ENCODE assay signal across 13 cellular contexts in the genomic region with DNA sequence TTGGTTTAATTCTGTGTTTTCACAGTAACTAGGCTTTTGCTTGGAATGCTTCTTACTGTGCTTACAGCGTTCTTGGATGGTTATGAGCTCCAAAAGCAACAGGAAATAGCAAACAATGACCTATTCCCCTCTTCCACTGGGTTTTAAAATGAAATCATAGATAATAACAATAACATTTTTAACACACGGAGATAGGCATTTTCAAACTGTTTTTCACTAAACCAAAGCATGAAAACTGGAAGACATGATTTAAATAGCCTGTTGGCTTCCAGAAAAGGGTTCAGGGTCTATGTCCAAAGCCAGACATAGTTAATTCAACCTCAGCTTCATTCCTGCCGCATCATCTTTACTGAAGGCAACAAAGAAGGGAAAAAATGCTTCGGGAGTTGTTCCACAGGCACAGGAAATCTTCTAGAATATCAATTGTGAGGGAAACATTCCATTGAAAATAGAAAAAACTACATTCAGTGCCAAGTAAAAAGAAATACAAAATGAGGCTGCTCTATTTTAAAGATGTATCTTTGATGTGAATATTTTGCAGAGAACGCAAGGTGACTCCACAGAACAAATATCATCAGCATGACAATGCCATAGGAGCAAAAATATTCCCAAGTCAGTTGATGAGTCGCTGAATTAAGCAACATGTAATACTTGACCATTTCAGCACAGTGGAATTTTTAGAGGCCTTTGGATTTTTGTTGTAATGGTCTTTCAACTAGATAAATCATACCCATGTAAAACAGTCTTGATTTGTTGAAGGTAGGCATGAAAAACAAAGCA.
DNase-seq lines count a peak whose midpoint lies in the region; ATAC-seq and TF ChIP-seq lines count a peak whose summit lies in the region.
"Had no signal": no experiment of that assay in that cellular context is flagged by ENCODE, and none has a peak within 500 bp of the region (broad histone marks: within the 10 kb centered on the region; RNA-seq: fewer than 3 reads in every experiment).

No MANE protein-coding gene starts in this region.

- DNase-seq in GM23338 (ENCODE audit: low spot score), result no peak
- no peak for DNase-seq in breast epithelium (ENCODE audit: low spot score in 2 of 2)
- no peak for DNase-seq in hepatocyte (ENCODE audit: low spot score)
- DNase-seq in smooth muscle cell of the brain vasculature (ENCODE audit: low read depth, low spot score), result peak; percentile 67
- no peak for DNase-seq in HuH-7 (ENCODE audit: low spot score)
- no peak for DNase-seq in activated effector memory CD4-positive, alpha-beta T cell treated with Interleukin-2 at 50 U/mL for 16 hours
- DNase-seq in HuH-7.5 (ENCODE audit: low spot score), result no peak
- DNase-seq: activated CD8-positive, alpha-beta T cell treated with anti-CD3 and anti-CD28 coated beads for 36 hours; immature natural killer cell; NCI-H2107 had no signal

- no peaks in the 10 kb centered on the region for H3F3A ChIP-seq in GM23338 (replicated peaks; ENCODE audit: low read depth)

- peaks cover 21% of the 10 kb centered on the region for H3K36me3 Mint-ChIP-seq in GM23338 (ENCODE audit: low read depth)
- H3K36me3 Mint-ChIP-seq: immature natural killer cell had no signal

- H3K4me3 ChIP-seq in GM23338, result no peak overlapping the region
- H3K4me3 ChIP-seq in breast epithelium, result no peak overlapping the region
- no peak overlapping the region for H3K4me3 ChIP-seq in hepatocyte

- no peaks in the 10 kb centered on the region for H3K79me2 ChIP-seq in GM23338 (replicated peaks; ENCODE audit: insufficient read depth)
- H3K79me2 ChIP-seq in hepatocyte, result no peaks in the 10 kb centered on the region

- TF ChIP-seq CTCF in GM23338 (conservative IDR thresholded peaks at IDR 0.05; ENCODE audit: low read depth in 2 of 2) (no peak), breast epithelium (IDR thresholded peaks at IDR 0.05) (no peak), hepatocyte (IDR thresholded peaks at IDR 0.05; ENCODE audit: poor library complexity) (no peak)

- H2AFZ ChIP-seq in GM23338, result no peak overlapping the region
- H2AFZ ChIP-seq in hepatocyte, result no peak overlapping the region

- H3K9me2 ChIP-seq in GM23338 (ENCODE audit: insufficient read depth) (no peaks in the 10 kb centered on the region), hepatocyte (replicated peaks; ENCODE audit: insufficient read depth) (no peaks in the 10 kb centered on the region)

- H3K4me2 ChIP-seq in GM23338 (0 out of 2 replicates have a peak overlapping the region, but pooled peaks have one; percentile 3), hepatocyte (no peak overlapping the region)

- H3K27ac Mint-ChIP-seq in GM23338, result peak overlapping the region; percentile 30; the same call in 1 of the 2 replicates
- H3K27ac Mint-ChIP-seq: activated CD8-positive, alpha-beta T cell treated with anti-CD3 and anti-CD28 coated beads for 36 hours; immature natural killer cell had no signal

- H3K27me3 ChIP-seq in GM23338 (ENCODE audit: insufficient read depth) (no peaks in the 10 kb centered on the region), breast epithelium (no peaks in the 10 kb centered on the region), hepatocyte (no peaks in the 10 kb centered on the region)

- peaks cover 4% of the 10 kb centered on the region for H3K27me3 Mint-ChIP-seq in GM23338 (ENCODE audit: insufficient read depth, low read depth, poor library complexity)
- H3K27me3 Mint-ChIP-seq: brain had no signal

- no peak overlapping the region for H3K27ac ChIP-seq in GM23338 (ENCODE audit: low read depth)
- H3K27ac ChIP-seq in breast epithelium, result peak overlapping the region; percentile 62 to 87
- H3K27ac ChIP-seq in hepatocyte, result peak overlapping the region; percentile 3

- intact Hi-C loops in breast epithelium (cut with DNase I; ENCODE audit: low total_unique reads), result no loop called here

- 84% methylated on average over 6 of the region's 6 CpGs for WGBS in hepatocyte (ENCODE audit: low lambda C conversion rate, missing lambda C conversion rate)

- H3K4me3 Mint-ChIP-seq in GM23338, result no peak overlapping the region
- H3K4me3 Mint-ChIP-seq: activated CD8-positive, alpha-beta T cell treated with anti-CD3 and anti-CD28 coated beads for 36 hours; brain; immature natural killer cell had no signal

- ATAC-seq in GM23338 (no peak), HG02973 (IDR thresholded peaks at IDR 0.05; ENCODE audit: unreplicated experiment) (no peak)
- ATAC-seq: activated CD8-positive, alpha-beta T cell treated with anti-CD3 and anti-CD28 coated beads for 36 hours; HCT116 had no signal

- TF ChIP-seq POLR2A in breast epithelium (IDR thresholded peaks at IDR 0.05), result no peak

- H3K9me3 Mint-ChIP-seq in GM23338, result peaks cover 10% of the 10 kb centered on the region; the same call in 2 of the 3 replicates

- H4K20me1 ChIP-seq in GM23338 (replicated peaks; ENCODE audit: insufficient read depth) (no peaks in the 10 kb centered on the region), hepatocyte (ENCODE audit: insufficient read depth, poor library complexity, severe bottlenecking) (no peaks in the 10 kb centered on the region)

- H3K4me1 ChIP-seq in GM23338 (ENCODE audit: insufficient read depth) (peaks cover 10% of the 10 kb centered on the region; the same call in 1 of the 2 replicates), breast epithelium (peaks cover 0 to 4% of the 10 kb centered on the region in 2 donors), hepatocyte (ENCODE audit: insufficient read depth) (no peaks in the 10 kb centered on the region)

- H3K9me3 ChIP-seq in breast epithelium, result no peaks in the 10 kb centered on the region
- H3K9me3 ChIP-seq in hepatocyte (ENCODE audit: low read depth), result no peaks in the 10 kb centered on the region

- H3K36me3 ChIP-seq in GM23338 (ENCODE audit: insufficient read depth), result peaks cover under 1% of the 10 kb centered on the region; the same call in 1 of the 2 replicates
- no peaks in the 10 kb centered on the region for H3K36me3 ChIP-seq in breast epithelium
- H3K36me3 ChIP-seq in hepatocyte (replicated peaks; ENCODE audit: insufficient read depth, low read depth), result no peaks in the 10 kb centered on the region

- peaks cover 8% of the 10 kb centered on the region for H3K4me1 Mint-ChIP-seq in GM23338
- H3K4me1 Mint-ChIP-seq: immature natural killer cell had no signal

TF ChIP-seq in GM23338, 12 proteins besides CTCF, POLR2A, EP300 and RAD21 (continues in another document):
- TF ChIP-seq EZH2phosphoT487 (IDR thresholded peaks at IDR 0.05; ENCODE audit: unreplicated experiment) (no peak), STAT1 (IDR thresholded peaks at IDR 0.05; ENCODE audit: unreplicated experiment) (no peak), NANOG (IDR thresholded peaks at IDR 0.05; ENCODE audit: borderline replicate concordance) (no peak), ZNF114 (CRISPR knock-in tag; IDR thresholded peaks at IDR 0.05) (no peak), CREB1 (CRISPR knock-in tag; IDR thresholded peaks at IDR 0.05; ENCODE audit: low read depth) (no peak), EZH2 (IDR thresholded peaks at IDR 0.05; ENCODE audit: low read depth, unreplicated experiment) (no peak), JUNB (IDR thresholded peaks at IDR 0.05; ENCODE audit: unreplicated experiment) (no peak)
- TF ChIP-seq, protein P1, sequence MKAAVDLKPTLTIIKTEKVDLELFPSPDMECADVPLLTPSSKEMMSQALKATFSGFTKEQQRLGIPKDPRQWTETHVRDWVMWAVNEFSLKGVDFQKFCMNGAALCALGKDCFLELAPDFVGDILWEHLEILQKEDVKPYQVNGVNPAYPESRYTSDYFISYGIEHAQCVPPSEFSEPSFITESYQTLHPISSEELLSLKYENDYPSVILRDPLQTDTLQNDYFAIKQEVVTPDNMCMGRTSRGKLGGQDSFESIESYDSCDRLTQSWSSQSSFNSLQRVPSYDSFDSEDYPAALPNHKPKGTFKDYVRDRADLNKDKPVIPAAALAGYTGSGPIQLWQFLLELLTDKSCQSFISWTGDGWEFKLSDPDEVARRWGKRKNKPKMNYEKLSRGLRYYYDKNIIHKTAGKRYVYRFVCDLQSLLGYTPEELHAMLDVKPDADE (IDR thresholded peaks at IDR 0.05), result no peak
